In genomic region chr6:124872361-124873065, GRCh38 we compare ENCODE assay signal across 17 cellular contexts.
DNase-seq lines count a peak whose midpoint lies in the region; ATAC-seq and FAIRE-seq lines count a peak whose summit lies in the region.
"Had no signal": no experiment of that assay in that cellular context is flagged by ENCODE, and none has a peak within 500 bp of the region (broad histone marks: within the 10 kb centered on the region; RNA-seq: fewer than 3 reads in every experiment).

No MANE protein-coding gene starts in this region.

- DNase-seq in GM19239 (ENCODE audit: insufficient read length, low spot score) (no peak), NAMALWA (ENCODE audit: low spot score) (no peak), NCI-H1436 treated with DMSO at 0.1 percent for 48 hours (lab: John Stamatoyannopoulos, UW) (no peak), DMS 273 (lab: John Stamatoyannopoulos, UW; ENCODE audit: unreplicated experiment) (no peak), foreskin melanocyte (no peak)
- DNase-seq: activated CD8-positive, alpha-beta T cell treated with anti-CD3 and anti-CD28 coated beads, Interleukin-2, amount 10 ng/mL, durations not matched to agents 7 days and 5 days; activated gamma-delta T cell; body of pancreas; CD8-positive, alpha-beta T cell; mesendoderm; NCI-H1105; NCI-H524 treated with DMSO at 0.1 percent for 48 hours; occipital lobe had no signal

- ATAC-seq in GM21737 (IDR thresholded peaks at IDR 0.05; ENCODE audit: unreplicated experiment): peak; percentile 65
- peak; percentile 89 for ATAC-seq in HG03097 (IDR thresholded peaks at IDR 0.05; ENCODE audit: low FRiP score, unreplicated experiment)
- ATAC-seq: activated CD8-positive, alpha-beta T cell treated with anti-CD3 and anti-CD28 coated beads, Interleukin-2, amount 10 ng/mL, durations not matched to agents 7 days and 5 days; body of pancreas; CD8-positive, alpha-beta T cell; GM23338; Right ventricle myocardium inferior had no signal

- FAIRE-seq in GM19239 (lab: Jason Lieb, UNC): peak; percentile 87
